In genomic region chr5:59923465-59923864, GRCh38 we compare ENCODE assay signal across 1 cellular context.
TF ChIP-seq lines count a peak whose summit lies in the region.

No MANE protein-coding gene starts in this region.

TF ChIP-seq in GM12878, 131 proteins besides CTCF, POLR2A, EP300 and RAD21 (continued from another document):
- TF ChIP-seq CUX1 (IDR thresholded peaks at IDR 0.05; ENCODE audit: insufficient replicate concordance, low read depth, low read length) (no peak), IRF4 (IDR thresholded peaks at IDR 0.05; ENCODE audit: low read depth, low read length) (no peak), ZZZ3 (IDR thresholded peaks at IDR 0.05; ENCODE audit: control insufficient read depth, insufficient read length, low read depth) (no peak), TCF12 (IDR thresholded peaks at IDR 0.05; ENCODE audit: low read depth, low read length) (no peak), ZNF24 (IDR thresholded peaks at IDR 0.05) (no peak), SMARCA5 (IDR thresholded peaks at IDR 0.05) (no peak), IKZF2 (IDR thresholded peaks at IDR 0.05) (no peak), WRNIP1 (IDR thresholded peaks at IDR 0.05; ENCODE audit: borderline replicate concordance, low read depth, low read length) (no peak), SPI1 (IDR thresholded peaks at IDR 0.05; ENCODE audit: borderline replicate concordance, insufficient read depth, low read depth, low read length) (no peak), ZBTB33 (IDR thresholded peaks at IDR 0.05) (no peak), BCLAF1 (IDR thresholded peaks at IDR 0.05) (no peak), ETV6 (conservative IDR thresholded peaks at IDR 0.05 in 1 of 2, IDR thresholded peaks at IDR 0.05 in 1 of 2; ENCODE audit: borderline replicate concordance in 1 of 2, low read depth in 1 of 2) (no peak), SKIL (IDR thresholded peaks at IDR 0.05; ENCODE audit: low read depth, poor library complexity, severe bottlenecking) (no peak)
TF ChIP-seq in GM12878: peak in this region for 0.
